19 cellular contexts compared by ENCODE assay signal in genomic region chr19:6543866-6544347, GRCh38. TPM values are rescaled to one million over a fixed set of nuclear protein-coding genes. Genes with fewer than 3 reads are reported as not detected.
"Had no signal": no experiment of that assay in that cellular context is flagged by ENCODE, and none has a peak within 500 bp of the region (broad histone marks: within the 10 kb centered on the region; RNA-seq: fewer than 3 reads in every experiment).

No MANE protein-coding gene starts in this region.

- H3K4me1 Mint-ChIP-seq: activated CD4-positive, alpha-beta T cell treated with anti-CD3 and anti-CD28 coated beads for 36 hours had no signal

- H3K9me3 ChIP-seq: ascending aorta had no signal

- H3K36me3 ChIP-seq: ascending aorta, WERI-Rb-1 had no signal

- H3K4me1 ChIP-seq: ascending aorta had no signal

- H3K27me3 ChIP-seq: ascending aorta, dorsolateral prefrontal cortex had no signal

- H3K27ac ChIP-seq: ascending aorta, dorsolateral prefrontal cortex, WERI-Rb-1 had no signal

- ATAC-seq: activated CD4-positive, alpha-beta T cell treated with anti-CD3 and anti-CD28 coated beads for 36 hours; esophagus mucosa had no signal

- H3K27ac Mint-ChIP-seq: activated CD4-positive, alpha-beta T cell treated with anti-CD3 and anti-CD28 coated beads for 36 hours had no signal

- H3K4me3 Mint-ChIP-seq: activated CD4-positive, alpha-beta T cell treated with anti-CD3 and anti-CD28 coated beads for 36 hours had no signal

- H3K27me3 Mint-ChIP-seq: activated CD4-positive, alpha-beta T cell treated with anti-CD3 and anti-CD28 coated beads for 36 hours had no signal

- H3K4me3 ChIP-seq: ascending aorta, dorsolateral prefrontal cortex had no signal

- DNase-seq: activated CD4-positive, alpha-beta T cell treated with anti-CD3 and anti-CD28 coated beads for 36 hours; activated CD8-positive, alpha-beta memory T cell treated with anti-CD3 and anti-CD28 coated beads for 24 hours; activated gamma-delta T cell; activated T-cell treated with anti-CD3 and anti-CD28 coated beads for 4 hours; hippocampal formation; kidney glomerular epithelial cell; small intestine; SW 1271; T1000; WERI-Rb-1 had no signal

RNA-seq across cellular contexts. Expression of gene TNFSF9, which starts 13.1 kb away (rescaled TPM):
- total RNA-seq: ascending aorta had no signal

RNA-seq across cellular contexts. Expression of gene TUBB4A, which starts 41.8 kb away (rescaled TPM):
- total RNA-seq: bronchial epithelial cell, glomerular endothelial cell had no signal

RNA-seq across cellular contexts. Expression of gene CD70, which starts 47.0 kb away (rescaled TPM):
- total RNA-seq: ascending aorta, bronchial epithelial cell, esophagus mucosa, liver, mesenteric fat pad, temporal lobe, ureter had no signal
- polyA plus RNA-seq: liver had no signal
